Comparison of ENCODE assay signal across 2 cellular contexts in genomic region chr17:15239471-15239870, GRCh38.
TF ChIP-seq lines count a peak whose summit lies in the region.

No MANE protein-coding gene starts in this region.

TF ChIP-seq in HepG2, 621 proteins besides CTCF, POLR2A, EP300 and RAD21:
- no peak for TF ChIP-seq MBD4 (IDR thresholded peaks at IDR 0.05; ENCODE audit: borderline replicate concordance, low read length)
- TF ChIP-seq ZNF687 (CRISPR knock-in tag; IDR thresholded peaks at IDR 0.05): no peak

TF ChIP-seq in IMR-90, 13 proteins besides CTCF, POLR2A, EP300 and RAD21:
- no peak for TF ChIP-seq SMC3 (IDR thresholded peaks at IDR 0.05; ENCODE audit: low read depth, low read length)
- no peak for TF ChIP-seq MAFK (IDR thresholded peaks at IDR 0.05; ENCODE audit: low read depth, low read length)
- no peak for TF ChIP-seq CHD1 (IDR thresholded peaks at IDR 0.05; ENCODE audit: low read depth, low read length)
- no peak for TF ChIP-seq USF2 (IDR thresholded peaks at IDR 0.05; ENCODE audit: low read depth, low read length)
- no peak for TF ChIP-seq RCOR1 (IDR thresholded peaks at IDR 0.05; ENCODE audit: insufficient replicate concordance, low read length)
- TF ChIP-seq BHLHE40 (IDR thresholded peaks at IDR 0.05; ENCODE audit: low read depth, low read length): no peak
- no peak for TF ChIP-seq FOS (IDR thresholded peaks at IDR 0.05; ENCODE audit: low read depth, low read length)
